ENCODE assay signal across 8 cellular contexts in the genomic region with DNA sequence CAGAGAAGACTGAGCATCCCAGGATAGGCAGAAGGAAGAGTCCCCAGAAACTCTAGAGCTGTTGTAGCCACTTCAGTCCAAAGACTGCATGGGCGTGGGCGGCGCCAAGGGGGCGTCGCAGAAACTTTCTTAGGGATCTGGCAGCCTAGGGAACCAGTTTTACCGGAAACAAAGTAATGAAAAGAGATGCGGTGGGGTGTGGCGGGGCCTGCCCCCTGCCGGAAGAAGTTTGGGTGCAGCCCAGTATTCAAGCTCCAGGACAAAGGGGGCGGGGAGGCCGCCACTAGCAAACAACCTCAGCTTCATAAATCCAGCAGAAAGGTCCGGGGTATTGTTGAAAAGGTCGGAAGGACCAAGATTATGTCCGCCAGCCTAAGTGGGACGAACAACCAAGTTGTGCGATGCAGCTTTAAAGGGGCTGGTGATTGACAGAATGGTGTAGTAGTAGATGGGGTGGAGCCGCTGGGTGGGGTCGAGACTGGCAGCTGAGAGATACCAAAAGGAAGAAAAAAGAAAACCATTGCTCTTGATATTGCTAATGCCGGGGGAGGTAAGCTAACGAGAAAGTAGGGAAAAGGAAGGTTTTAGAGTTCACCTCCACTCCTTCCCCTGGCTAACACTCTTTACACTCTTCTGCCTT.
DNase-seq lines count a peak whose midpoint lies in the region; ATAC-seq, FAIRE-seq and TF ChIP-seq lines count a peak whose summit lies in the region.

No MANE protein-coding gene starts in this region.

- no peak for FAIRE-seq in kidney (lab: Jason Lieb, UNC)

- no peaks in the 10 kb centered on the region for H3K9me3 Mint-ChIP-seq in CD8-positive, alpha-beta memory T cell
- H3K9me3 Mint-ChIP-seq in MCF 10A (ENCODE audit: unreplicated experiment): no peaks in the 10 kb centered on the region

- H3K4me1 Mint-ChIP-seq in CD8-positive, alpha-beta memory T cell: peaks cover 8 to 19% (median 15%) of the 10 kb centered on the region in 3 donors
- H3K4me1 Mint-ChIP-seq in MCF 10A (ENCODE audit: insufficient read depth, unreplicated experiment): no peaks in the 10 kb centered on the region

- H3K9me3 ChIP-seq in CD8-positive, alpha-beta memory T cell (ENCODE audit: low read length): no peaks in the 10 kb centered on the region
- no peaks in the 10 kb centered on the region for H3K9me3 ChIP-seq in kidney (ENCODE audit: control insufficient read depth in 1 of 2, low read length in 2 of 2)

- intact Hi-C loops in MCF 10A (cut with micrococcal nuclease) (no loop called here), kidney (cut with DNase I) (no loop called here)

- CTCF ChIA-PET in CD8-positive, alpha-beta memory T cell (lab: Charles Lee): interaction anchor here (1.5 to 1.9 kb wide), 2 partner anchors 190 to 419 kb away, joined by 6 to 8 read pairs; a partner anchor contains a TSS
- CTCF ChIA-PET in MCF 10A (lab: Yijun Ruan, JAX): interaction anchor here (0.6 to 1.6 kb wide), 6 partner anchors 15 to 819 kb away, joined by 3 to 6 read pairs (median 3); no protein-coding TSS in a partner anchor

- H3K27ac Mint-ChIP-seq in CD8-positive, alpha-beta memory T cell: peak overlapping the region; percentile 41 to 90 (median 79)
- peak overlapping the region; percentile 2 for H3K27ac Mint-ChIP-seq in MCF 10A (ENCODE audit: low read depth, unreplicated experiment)

- H3K36me3 ChIP-seq in CD8-positive, alpha-beta memory T cell (ENCODE audit: insufficient read depth, low read length): no peaks in the 10 kb centered on the region
- no peaks in the 10 kb centered on the region for H3K36me3 ChIP-seq in kidney (ENCODE audit: control insufficient read depth in 1 of 2, insufficient read depth in 2 of 2, low read length in 2 of 2)

- H3K36me3 Mint-ChIP-seq in CD8-positive, alpha-beta memory T cell: peaks cover 0 to 6% (median 0%) of the 10 kb centered on the region in 3 donors
- no peaks in the 10 kb centered on the region for H3K36me3 Mint-ChIP-seq in MCF 10A (ENCODE audit: insufficient read depth, unreplicated experiment)

- H3K9ac ChIP-seq in kidney (ENCODE audit: low read length in 2 of 2): peak overlapping the region; percentile 65 to 69

- ATAC-seq in GM19438 (IDR thresholded peaks at IDR 0.05; ENCODE audit: low read depth, unreplicated experiment): peak; percentile 65
- ATAC-seq in HG03469 (IDR thresholded peaks at IDR 0.05; ENCODE audit: unreplicated experiment): peak; percentile 68

- BruUV-seq in MCF 10A (replicated peaks; lab: Mats Ljungman, UMichigan): no TSS peak

- peak overlapping the region; percentile 87 to 95 (median 90) for H3K4me3 Mint-ChIP-seq in CD8-positive, alpha-beta memory T cell
- H3K4me3 Mint-ChIP-seq in MCF 10A (ENCODE audit: unreplicated experiment): peak overlapping the region; percentile 55

- TF ChIP-seq CTCF in MCF 10A (IDR thresholded peaks at IDR 0.05; ENCODE audit: unreplicated experiment) (peak; percentile 4), kidney (IDR thresholded peaks at IDR 0.05; ENCODE audit: borderline replicate concordance, extremely low read depth, insufficient read depth) (peak; percentile 26)

- no peaks in the 10 kb centered on the region for H3K27me3 ChIP-seq in CD8-positive, alpha-beta memory T cell (ENCODE audit: insufficient read depth, low read length, poor library complexity, severe bottlenecking)

- peaks cover under 1 to 7% of the 10 kb centered on the region in 2 donors for H3K27me3 Mint-ChIP-seq in CD8-positive, alpha-beta memory T cell
- peaks cover 38% of the 10 kb centered on the region for H3K27me3 Mint-ChIP-seq in MCF 10A (ENCODE audit: insufficient read depth, unreplicated experiment)

- peak overlapping the region; percentile 39 for H3K27ac ChIP-seq in CD8-positive, alpha-beta memory T cell (ENCODE audit: low read depth, low read length)
- H3K27ac ChIP-seq in kidney (ENCODE audit: low read depth in 2 of 2, low read length in 2 of 2): peak overlapping the region; percentile 57 to 69

- peak overlapping the region; percentile 76 for H3K4me3 ChIP-seq in CD8-positive, alpha-beta memory T cell (ENCODE audit: low read length)
- H3K4me3 ChIP-seq in kidney (ENCODE audit: low read length in 2 of 2): peak overlapping the region; percentile 87 to 93

- no peaks in the 10 kb centered on the region for H3K4me1 ChIP-seq in CD8-positive, alpha-beta memory T cell (ENCODE audit: insufficient read depth, low read length)
- peaks cover 0 to 2% of the 10 kb centered on the region in 2 donors for H3K4me1 ChIP-seq in kidney (ENCODE audit: control insufficient read depth in 1 of 2, insufficient read depth in 1 of 2, low read depth in 1 of 2, low read length in 2 of 2)

- POLR2A ChIA-PET in CD8-positive, alpha-beta memory T cell (lab: Charles Lee): interaction anchor here (1.0 kb wide), 1 partner anchor 419 kb away, joined by 3 read pairs; no protein-coding TSS in a partner anchor
- POLR2A ChIA-PET in MCF 10A (lab: Yijun Ruan, JAX): no interaction called here

- peak; percentile 5 to 56 (median 20) for DNase-seq in CD8-positive, alpha-beta memory T cell
- peak in 3 of 5 experiments; percentile 21 to 71 (median 27) for DNase-seq in T-helper 2 cell
- peak; percentile 3 for DNase-seq in MCF 10A (ENCODE audit: unreplicated experiment)
- DNase-seq in kidney: peak; percentile 83
- peak; percentile 47 for DNase-seq in stimulated activated CD4-positive, alpha-beta T cell treated with anti-CD3 and anti-CD28 coated beads, Interleukin-1b, Interleukin-23, amount 100 ng/mL, for 48 hours
- no peak for DNase-seq in RKO (ENCODE audit: low spot score)
